1 cellular context compared by ENCODE assay signal in the genomic region with DNA sequence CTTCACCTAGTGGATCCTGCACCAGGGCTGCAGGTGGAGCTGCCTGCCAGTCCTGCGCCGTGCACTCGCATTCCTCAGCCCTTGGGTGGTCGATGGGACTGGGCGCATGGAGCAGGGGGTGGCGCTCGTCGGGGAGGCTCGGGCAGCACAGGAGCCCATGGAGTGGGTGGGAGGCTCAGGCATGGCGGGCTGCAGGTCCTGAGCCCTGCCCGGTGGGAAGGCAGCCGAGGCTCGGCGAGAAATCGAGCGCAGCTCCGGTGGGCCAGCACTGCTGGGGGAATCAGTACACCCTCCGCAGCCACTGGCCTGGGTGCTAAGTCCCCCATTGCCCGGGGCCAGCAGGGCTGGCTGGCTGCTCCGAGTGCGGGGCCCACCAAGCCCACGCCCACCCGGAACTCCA.
A peak's percentile ranks its signal among the peaks of the same experiment; 100 is the strongest.
DNase-seq lines count a peak whose midpoint lies in the region; TF ChIP-seq lines count a peak whose summit lies in the region.
"Not testable (repeated sequence)": the region's sequence is repeated elsewhere in the genome, so short reads cannot be mapped to it uniquely, and the experiment has no call there.

No MANE protein-coding gene starts in this region.

- DNase-seq in testis, result not testable (repeated sequence)

- 70 to 79% methylated on average over 2 to 23 of the region's 23 CpGs for WGBS in testis, 2 donors

- H3K4me3 ChIP-seq in testis, result peak overlapping the region; percentile 9 to 34

- not testable (repeated sequence) for H3K27me3 ChIP-seq in testis

- TF ChIP-seq POLR2A in testis (IDR thresholded peaks at IDR 0.05), result not testable (repeated sequence)

- not testable (repeated sequence) for H3K4me1 ChIP-seq in testis

- H3K9me3 ChIP-seq in testis, result not testable (repeated sequence)

- not testable (repeated sequence) for TF ChIP-seq CTCF in testis (IDR thresholded peaks at IDR 0.05)

- not testable (repeated sequence) for H3K36me3 ChIP-seq in testis (ENCODE audit: low read depth, missing control alignments)

- not testable (repeated sequence) for H3K27ac ChIP-seq in testis

- intact Hi-C loops in testis (cut with DNase I; ENCODE audit: low total_unique reads), result not testable (repeated sequence)
